1 cellular context compared by ENCODE assay signal in the genomic region with DNA sequence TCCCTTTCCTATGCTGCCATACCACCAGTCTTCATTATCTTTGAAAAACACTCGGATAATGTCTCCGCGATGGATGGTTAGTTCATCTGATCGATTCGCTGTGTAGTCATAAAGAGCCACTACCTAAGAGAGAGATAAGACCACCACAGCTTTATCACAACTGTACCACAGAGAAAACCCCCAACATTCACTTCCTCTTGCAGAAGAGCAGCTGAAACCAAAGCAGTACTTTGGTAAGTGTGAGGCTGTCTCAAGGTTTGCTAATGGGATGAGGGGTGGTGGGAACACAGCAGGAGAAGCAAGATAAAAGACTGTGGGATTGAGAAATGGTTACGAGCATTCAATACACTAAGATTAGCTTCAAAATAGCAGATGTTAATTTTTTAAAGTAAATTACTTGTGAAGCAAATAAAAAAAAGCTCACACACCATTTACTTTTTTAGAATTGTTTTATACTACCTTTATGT.
TF ChIP-seq lines count a peak whose summit lies in the region.

No MANE protein-coding gene starts in this region.

TF ChIP-seq in GM12878, 131 proteins besides CTCF, POLR2A, EP300 and RAD21 (continued from another document and continues in another):
- TF ChIP-seq GABPA (IDR thresholded peaks at IDR 0.05; ENCODE audit: low read depth) = peak; percentile 39
- TF ChIP-seq KLF5 (IDR thresholded peaks at IDR 0.05; ENCODE audit: partially characterized antibody) = no peak
- no peak for TF ChIP-seq FOS (IDR thresholded peaks at IDR 0.05; ENCODE audit: borderline replicate concordance, extremely low read depth, insufficient read length)
- peak; percentile 73 for TF ChIP-seq JUNB (IDR thresholded peaks at IDR 0.05)
- TF ChIP-seq, protein P1, sequence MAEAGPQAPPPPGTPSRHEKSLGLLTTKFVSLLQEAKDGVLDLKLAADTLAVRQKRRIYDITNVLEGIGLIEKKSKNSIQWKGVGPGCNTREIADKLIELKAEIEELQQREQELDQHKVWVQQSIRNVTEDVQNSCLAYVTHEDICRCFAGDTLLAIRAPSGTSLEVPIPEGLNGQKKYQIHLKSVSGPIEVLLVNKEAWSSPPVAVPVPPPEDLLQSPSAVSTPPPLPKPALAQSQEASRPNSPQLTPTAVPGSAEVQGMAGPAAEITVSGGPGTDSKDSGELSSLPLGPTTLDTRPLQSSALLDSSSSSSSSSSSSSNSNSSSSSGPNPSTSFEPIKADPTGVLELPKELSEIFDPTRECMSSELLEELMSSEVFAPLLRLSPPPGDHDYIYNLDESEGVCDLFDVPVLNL (IDR thresholded peaks at IDR 0.05; ENCODE audit: low read depth, low read length) = no peak
- no peak for TF ChIP-seq FOXK2 (IDR thresholded peaks at IDR 0.05)
- no peak for TF ChIP-seq STAT1 (conservative IDR thresholded peaks at IDR 0.05)
- TF ChIP-seq, protein P2, sequence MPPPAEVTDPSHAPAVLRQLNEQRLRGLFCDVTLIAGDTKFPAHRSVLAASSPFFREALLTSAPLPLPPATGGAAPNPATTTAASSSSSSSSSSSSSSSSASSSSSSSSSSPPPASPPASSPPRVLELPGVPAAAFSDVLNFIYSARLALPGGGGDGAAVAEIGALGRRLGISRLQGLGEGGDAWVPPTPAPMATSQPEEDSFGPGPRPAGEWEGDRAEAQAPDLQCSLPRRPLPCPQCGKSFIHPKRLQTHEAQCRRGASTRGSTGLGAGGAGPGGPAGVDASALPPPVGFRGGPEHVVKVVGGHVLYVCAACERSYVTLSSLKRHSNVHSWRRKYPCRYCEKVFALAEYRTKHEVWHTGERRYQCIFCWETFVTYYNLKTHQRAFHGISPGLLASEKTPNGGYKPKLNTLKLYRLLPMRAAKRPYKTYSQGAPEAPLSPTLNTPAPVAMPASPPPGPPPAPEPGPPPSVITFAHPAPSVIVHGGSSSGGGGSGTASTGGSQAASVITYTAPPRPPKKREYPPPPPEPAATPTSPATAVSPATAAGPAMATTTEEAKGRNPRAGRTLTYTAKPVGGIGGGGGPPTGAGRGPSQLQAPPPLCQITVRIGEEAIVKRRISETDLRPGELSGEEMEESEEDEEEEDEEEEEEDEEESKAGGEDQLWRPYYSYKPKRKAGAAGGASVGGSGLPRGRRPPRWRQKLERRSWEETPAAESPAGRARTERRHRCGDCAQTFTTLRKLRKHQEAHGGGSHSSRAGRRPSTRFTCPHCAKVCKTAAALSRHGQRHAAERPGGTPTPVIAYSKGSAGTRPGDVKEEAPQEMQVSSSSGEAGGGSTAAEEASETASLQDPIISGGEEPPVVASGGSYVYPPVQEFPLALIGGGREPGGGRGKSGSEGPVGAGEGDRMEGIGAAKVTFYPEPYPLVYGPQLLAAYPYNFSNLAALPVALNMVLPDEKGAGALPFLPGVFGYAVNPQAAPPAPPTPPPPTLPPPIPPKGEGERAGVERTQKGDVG (CRISPR knock-in tag; IDR thresholded peaks at IDR 0.05) = no peak
- TF ChIP-seq SMAD5 (IDR thresholded peaks at IDR 0.05; ENCODE audit: low read depth) = no peak
- no peak for TF ChIP-seq WRNIP1 (IDR thresholded peaks at IDR 0.05; ENCODE audit: borderline replicate concordance, low read depth, low read length)
- no peak for TF ChIP-seq KAT2A (conservative IDR thresholded peaks at IDR 0.05; ENCODE audit: control insufficient read depth, low read depth, low read length)
- TF ChIP-seq CBX3 (IDR thresholded peaks at IDR 0.05; ENCODE audit: borderline replicate concordance, low read depth) = no peak
- peak; percentile 97 for TF ChIP-seq RELB (IDR thresholded peaks at IDR 0.05; ENCODE audit: low read depth)
- peak; percentile 67 for TF ChIP-seq NKRF (conservative IDR thresholded peaks at IDR 0.05)
- no peak; the same call in 1 of the 2 replicates for TF ChIP-seq TAF1 (IDR thresholded peaks at IDR 0.05; ENCODE audit: borderline replicate concordance, low read depth, low read length)
- TF ChIP-seq ZBTB40 (IDR thresholded peaks at IDR 0.05; ENCODE audit: borderline replicate concordance) = no peak
- TF ChIP-seq RAD51 (IDR thresholded peaks at IDR 0.05) = no peak
- no peak for TF ChIP-seq USF1 (IDR thresholded peaks at IDR 0.05; ENCODE audit: borderline replicate concordance, extremely low read length, insufficient read depth, low read depth, low read length)
- TF ChIP-seq TCF3 (IDR thresholded peaks at IDR 0.05; ENCODE audit: borderline replicate concordance, insufficient read depth, low read depth, low read length) = peak; percentile 91
- no peak for TF ChIP-seq ZNF274 (IDR thresholded peaks at IDR 0.05; ENCODE audit: insufficient read depth, insufficient read length)
- TF ChIP-seq TCF7 (IDR thresholded peaks at IDR 0.05; ENCODE audit: borderline replicate concordance) = no peak
- TF ChIP-seq, protein P3, sequence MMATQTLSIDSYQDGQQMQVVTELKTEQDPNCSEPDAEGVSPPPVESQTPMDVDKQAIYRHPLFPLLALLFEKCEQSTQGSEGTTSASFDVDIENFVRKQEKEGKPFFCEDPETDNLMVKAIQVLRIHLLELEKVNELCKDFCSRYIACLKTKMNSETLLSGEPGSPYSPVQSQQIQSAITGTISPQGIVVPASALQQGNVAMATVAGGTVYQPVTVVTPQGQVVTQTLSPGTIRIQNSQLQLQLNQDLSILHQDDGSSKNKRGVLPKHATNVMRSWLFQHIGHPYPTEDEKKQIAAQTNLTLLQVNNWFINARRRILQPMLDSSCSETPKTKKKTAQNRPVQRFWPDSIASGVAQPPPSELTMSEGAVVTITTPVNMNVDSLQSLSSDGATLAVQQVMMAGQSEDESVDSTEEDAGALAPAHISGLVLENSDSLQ (IDR thresholded peaks at IDR 0.05) = no peak
- TF ChIP-seq MYB (IDR thresholded peaks at IDR 0.05; ENCODE audit: borderline replicate concordance, low read depth, low read length) = no peak
- TF ChIP-seq BMI1 (IDR thresholded peaks at IDR 0.05; ENCODE audit: borderline replicate concordance) = peak; percentile 89
- peak; percentile 77 for TF ChIP-seq ATF7 (IDR thresholded peaks at IDR 0.05; ENCODE audit: low read depth)
- TF ChIP-seq SMC3 (IDR thresholded peaks at IDR 0.05; ENCODE audit: borderline replicate concordance, low read length) = no peak
- no peak for TF ChIP-seq EGR1 (IDR thresholded peaks at IDR 0.05; ENCODE audit: borderline replicate concordance in 1 of 2, low read depth in 2 of 2, low read length in 2 of 2)
- peak in 1 of 2 experiments; percentile 70; a peak in 1 of 4 replicates for TF ChIP-seq ETV6 (conservative IDR thresholded peaks at IDR 0.05 in 1 of 2, IDR thresholded peaks at IDR 0.05 in 1 of 2; ENCODE audit: borderline replicate concordance in 1 of 2, low read depth in 1 of 2)
- peak; percentile 98 for TF ChIP-seq TCF12 (IDR thresholded peaks at IDR 0.05; ENCODE audit: low read depth, low read length)
- no peak for TF ChIP-seq NRF1 (conservative IDR thresholded peaks at IDR 0.05; ENCODE audit: low read depth, low read length)
- TF ChIP-seq GATAD2B (conservative IDR thresholded peaks at IDR 0.05; ENCODE audit: low read depth) = peak; percentile 77
- TF ChIP-seq EZH2 (IDR thresholded peaks at IDR 0.05; ENCODE audit: borderline replicate concordance, control insufficient read depth, low read depth, low read length) = no peak
- peak; percentile 99 for TF ChIP-seq SPI1 (IDR thresholded peaks at IDR 0.05; ENCODE audit: borderline replicate concordance, insufficient read depth, low read depth, low read length)
- peak; percentile 95 for TF ChIP-seq MTA3 (IDR thresholded peaks at IDR 0.05; ENCODE audit: borderline replicate concordance, low read length)
- no peak for TF ChIP-seq HDGF (IDR thresholded peaks at IDR 0.05)
- TF ChIP-seq IKZF2 (IDR thresholded peaks at IDR 0.05) = peak; percentile 93 to 95
- no peak for TF ChIP-seq SRF (IDR thresholded peaks at IDR 0.05; ENCODE audit: low read depth in 2 of 2, low read length in 2 of 2)
- no peak for TF ChIP-seq RB1 (IDR thresholded peaks at IDR 0.05; ENCODE audit: borderline replicate concordance)
- 0 out of 2 replicates have a peak, but pooled peaks have one; percentile 68 for TF ChIP-seq CHD2 (IDR thresholded peaks at IDR 0.05; ENCODE audit: borderline replicate concordance, low read depth, low read length)
- TF ChIP-seq ZNF622 (IDR thresholded peaks at IDR 0.05) = no peak
- TF ChIP-seq, protein P4, sequence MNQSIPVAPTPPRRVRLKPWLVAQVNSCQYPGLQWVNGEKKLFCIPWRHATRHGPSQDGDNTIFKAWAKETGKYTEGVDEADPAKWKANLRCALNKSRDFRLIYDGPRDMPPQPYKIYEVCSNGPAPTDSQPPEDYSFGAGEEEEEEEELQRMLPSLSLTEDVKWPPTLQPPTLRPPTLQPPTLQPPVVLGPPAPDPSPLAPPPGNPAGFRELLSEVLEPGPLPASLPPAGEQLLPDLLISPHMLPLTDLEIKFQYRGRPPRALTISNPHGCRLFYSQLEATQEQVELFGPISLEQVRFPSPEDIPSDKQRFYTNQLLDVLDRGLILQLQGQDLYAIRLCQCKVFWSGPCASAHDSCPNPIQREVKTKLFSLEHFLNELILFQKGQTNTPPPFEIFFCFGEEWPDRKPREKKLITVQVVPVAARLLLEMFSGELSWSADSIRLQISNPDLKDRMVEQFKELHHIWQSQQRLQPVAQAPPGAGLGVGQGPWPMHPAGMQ (IDR thresholded peaks at IDR 0.05; ENCODE audit: borderline replicate concordance) = peak; percentile 13; the same call in 1 of the 2 replicates
